ENCODE assay signal across 10 cellular contexts in the genomic region with DNA sequence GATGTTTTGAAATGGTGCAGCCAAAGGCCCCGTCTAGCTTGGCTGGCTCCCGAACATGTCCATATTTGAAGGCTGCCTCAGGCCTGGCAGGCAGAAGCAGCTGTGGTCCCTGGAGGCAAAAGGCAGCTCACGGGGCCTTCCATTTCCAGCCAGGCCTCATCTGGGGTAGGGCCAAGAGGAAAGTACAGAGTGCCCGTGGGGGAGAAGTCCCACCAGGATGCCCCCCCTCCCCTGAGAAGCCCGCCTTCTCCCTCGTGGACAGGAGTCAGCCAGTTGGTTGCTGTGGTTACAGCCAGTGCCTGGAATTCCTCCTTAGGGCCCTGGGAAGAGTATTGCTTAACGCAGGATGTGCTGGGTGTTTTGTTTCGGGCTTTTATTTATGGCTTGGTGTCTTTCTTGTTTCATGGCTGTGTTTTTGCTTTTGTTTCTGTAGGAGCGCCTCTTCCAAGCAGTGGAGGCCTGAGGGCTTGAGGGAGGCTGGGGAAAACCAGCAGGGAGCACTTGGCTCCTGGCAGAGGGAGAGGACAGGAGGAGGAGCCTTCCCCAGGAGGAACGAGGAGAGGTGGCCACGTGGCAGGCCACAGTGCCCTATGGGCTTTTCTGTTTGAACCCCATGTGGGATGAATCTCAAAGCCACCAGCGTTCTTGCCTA. TPM values are rescaled to one million over a fixed set of nuclear protein-coding genes. Genes with fewer than 3 reads are reported as not detected.
DNase-seq lines count a peak whose midpoint lies in the region; ATAC-seq and TF ChIP-seq lines count a peak whose summit lies in the region.
"Had no signal": no experiment of that assay in that cellular context is flagged by ENCODE, and none has a peak within 500 bp of the region (broad histone marks: within the 10 kb centered on the region; RNA-seq: fewer than 3 reads in every experiment).

No MANE protein-coding gene starts in this region.

- H3K9me3 Mint-ChIP-seq in activated T-helper 17 cell treated with anti-CD3 and anti-CD28 coated beads, Interleukin-2, amount 50 U/mL, for 72 hours = no peaks in the 10 kb centered on the region
- no peaks in the 10 kb centered on the region for H3K9me3 Mint-ChIP-seq in stimulated activated memory B cell treated with anti-CD40 and anti-IgM and Interleukin-4, amounts not matched to agents 10 μg/mL and 1 μg/mL and 100 μg/mL, for 72 hours
- H3K9me3 Mint-ChIP-seq: stimulated activated naive CD8-positive, alpha-beta T cell treated with anti-CD3 and anti-CD28 coated beads, Interleukin-15, Interleukin-2, amounts not matched to agents 100 ng/mL and 50 ng/mL, for 24 hours had no signal

- H3K9me3 ChIP-seq in parathyroid adenoma (ENCODE audit: control insufficient read depth, low read length) = no peaks in the 10 kb centered on the region

- no peaks in the 10 kb centered on the region for H3K27me3 Mint-ChIP-seq in activated T-helper 17 cell treated with anti-CD3 and anti-CD28 coated beads, Interleukin-2, amount 50 U/mL, for 72 hours
- H3K27me3 Mint-ChIP-seq in stimulated activated memory B cell treated with anti-CD40 and anti-IgM and Interleukin-4, amounts not matched to agents 10 μg/mL and 1 μg/mL and 100 μg/mL, for 72 hours = peaks cover 25% of the 10 kb centered on the region
- H3K27me3 Mint-ChIP-seq: stimulated activated naive CD8-positive, alpha-beta T cell treated with anti-CD3 and anti-CD28 coated beads, Interleukin-15, Interleukin-2, amounts not matched to agents 100 ng/mL and 50 ng/mL, for 24 hours had no signal

- peak; percentile 1 for DNase-seq in COR-L47 (lab: John Stamatoyannopoulos, UW)
- DNase-seq in Right ventricle myocardium inferior (ENCODE audit: missing footprints) = peak; percentile 91
- no peak for DNase-seq in D341Med (ENCODE audit: low spot score)
- DNase-seq in DMS53 treated with DMSO at 0.1 percent for 48 hours (lab: John Stamatoyannopoulos, UW; ENCODE audit: unreplicated experiment) = no peak

- TF ChIP-seq CTCF in parathyroid adenoma (IDR thresholded peaks at IDR 0.05) = no peak

- no peak overlapping the region for H3K4me3 ChIP-seq in parathyroid adenoma (ENCODE audit: low read depth, low read length)
- H3K4me3 ChIP-seq: GM12878 had no signal

- peak overlapping the region; percentile 16 for H2AFZ ChIP-seq in parathyroid adenoma

- no peaks in the 10 kb centered on the region for H3K79me2 ChIP-seq in parathyroid adenoma

- H3K27ac Mint-ChIP-seq in activated T-helper 17 cell treated with anti-CD3 and anti-CD28 coated beads, Interleukin-2, amount 50 U/mL, for 72 hours = peak overlapping the region; percentile 25
- no peak overlapping the region for H3K27ac Mint-ChIP-seq in stimulated activated memory B cell treated with anti-CD40 and anti-IgM and Interleukin-4, amounts not matched to agents 10 μg/mL and 1 μg/mL and 100 μg/mL, for 72 hours
- H3K27ac Mint-ChIP-seq: stimulated activated naive CD8-positive, alpha-beta T cell treated with anti-CD3 and anti-CD28 coated beads, Interleukin-15, Interleukin-2, amounts not matched to agents 100 ng/mL and 50 ng/mL, for 24 hours had no signal

- no peak overlapping the region for H3K9ac ChIP-seq in parathyroid adenoma

- no peaks in the 10 kb centered on the region for H3K4me1 Mint-ChIP-seq in activated T-helper 17 cell treated with anti-CD3 and anti-CD28 coated beads, Interleukin-2, amount 50 U/mL, for 72 hours
- no peaks in the 10 kb centered on the region for H3K4me1 Mint-ChIP-seq in stimulated activated memory B cell treated with anti-CD40 and anti-IgM and Interleukin-4, amounts not matched to agents 10 μg/mL and 1 μg/mL and 100 μg/mL, for 72 hours

- H3K4me1 ChIP-seq in parathyroid adenoma = no peaks in the 10 kb centered on the region

- no peak overlapping the region for H3K4me3 Mint-ChIP-seq in activated T-helper 17 cell treated with anti-CD3 and anti-CD28 coated beads, Interleukin-2, amount 50 U/mL, for 72 hours
- no peak overlapping the region for H3K4me3 Mint-ChIP-seq in stimulated activated memory B cell treated with anti-CD40 and anti-IgM and Interleukin-4, amounts not matched to agents 10 μg/mL and 1 μg/mL and 100 μg/mL, for 72 hours
- H3K4me3 Mint-ChIP-seq: stimulated activated naive CD8-positive, alpha-beta T cell treated with anti-CD3 and anti-CD28 coated beads, Interleukin-15, Interleukin-2, amounts not matched to agents 100 ng/mL and 50 ng/mL, for 24 hours had no signal

- peak overlapping the region; percentile 74 for H3K27ac ChIP-seq in parathyroid adenoma

- no peaks in the 10 kb centered on the region for H3K36me3 Mint-ChIP-seq in activated T-helper 17 cell treated with anti-CD3 and anti-CD28 coated beads, Interleukin-2, amount 50 U/mL, for 72 hours (ENCODE audit: low read depth)
- no peaks in the 10 kb centered on the region for H3K36me3 Mint-ChIP-seq in stimulated activated memory B cell treated with anti-CD40 and anti-IgM and Interleukin-4, amounts not matched to agents 10 μg/mL and 1 μg/mL and 100 μg/mL, for 72 hours

- no peak overlapping the region for H3K4me2 ChIP-seq in parathyroid adenoma (ENCODE audit: low read length)

- no peak for ATAC-seq in activated T-helper 17 cell treated with anti-CD3 and anti-CD28 coated beads, Interleukin-2, amount 50 U/mL, for 72 hours (replicated peaks)
- ATAC-seq in Right ventricle myocardium inferior (peak; percentile 84), HG02588 (IDR thresholded peaks at IDR 0.05; ENCODE audit: unreplicated experiment) (no peak)
- ATAC-seq in stimulated activated memory B cell treated with anti-CD40 and anti-IgM and Interleukin-4, amounts not matched to agents 10 μg/mL and 1 μg/mL and 100 μg/mL, for 72 hours = no peak
- ATAC-seq: GM12878 had no signal

- no peaks in the 10 kb centered on the region for H3K27me3 ChIP-seq in parathyroid adenoma (ENCODE audit: control insufficient read depth, insufficient read depth, low read length)

- H3K36me3 ChIP-seq in parathyroid adenoma (ENCODE audit: control insufficient read depth, insufficient read depth, low read length) = no peaks in the 10 kb centered on the region

- intact Hi-C loops in Right ventricle myocardium inferior (cut with DNase I) = no loop called here

RNA-seq across cellular contexts. Expression of a gene that starts 45.4 kb away (rescaled TPM):
- under 1 TPM in 1 of 2 donors, not detected in 1; 0.19 TPM for total RNA-seq in activated T-helper 17 cell treated with anti-CD3 and anti-CD28 coated beads, Interleukin-2, amount 50 U/mL, for 72 hours
- 18.1 TPM for total RNA-seq in Right ventricle myocardium inferior

Comparison
In these comparisons a context has a peak if more than half of its experiments do, and no peak if none do; other contexts are left out.
1. DNase-seq: peak in COR-L47 (single experiment) and Right ventricle myocardium inferior (single experiment); none in D341Med (single experiment) and DMS53 treated with DMSO at 0.1 percent for 48 hours (single experiment).
2. RNA of a gene that starts 45.4 kb away (total RNA-seq): 18.1 TPM in Right ventricle myocardium inferior (single experiment); 0.19 TPM in activated T-helper 17 cell treated with anti-CD3 and anti-CD28 coated beads, Interleukin-2, amount 50 U/mL, for 72 hours; every median in the first group is over 10 times any median in the second.